In genomic region chr1:219699870-219700269, GRCh38 we compare ENCODE assay signal across 1 cellular context.
TF ChIP-seq lines count a peak whose summit lies in the region.

No MANE protein-coding gene starts in this region.

TF ChIP-seq in IMR-90, 13 proteins besides CTCF, POLR2A, EP300 and RAD21 (continued from another document):
- no peak for TF ChIP-seq MAZ (IDR thresholded peaks at IDR 0.05; ENCODE audit: borderline replicate concordance, low read depth, low read length)
